ENCODE assay signal across 8 cellular contexts in the genomic region with DNA sequence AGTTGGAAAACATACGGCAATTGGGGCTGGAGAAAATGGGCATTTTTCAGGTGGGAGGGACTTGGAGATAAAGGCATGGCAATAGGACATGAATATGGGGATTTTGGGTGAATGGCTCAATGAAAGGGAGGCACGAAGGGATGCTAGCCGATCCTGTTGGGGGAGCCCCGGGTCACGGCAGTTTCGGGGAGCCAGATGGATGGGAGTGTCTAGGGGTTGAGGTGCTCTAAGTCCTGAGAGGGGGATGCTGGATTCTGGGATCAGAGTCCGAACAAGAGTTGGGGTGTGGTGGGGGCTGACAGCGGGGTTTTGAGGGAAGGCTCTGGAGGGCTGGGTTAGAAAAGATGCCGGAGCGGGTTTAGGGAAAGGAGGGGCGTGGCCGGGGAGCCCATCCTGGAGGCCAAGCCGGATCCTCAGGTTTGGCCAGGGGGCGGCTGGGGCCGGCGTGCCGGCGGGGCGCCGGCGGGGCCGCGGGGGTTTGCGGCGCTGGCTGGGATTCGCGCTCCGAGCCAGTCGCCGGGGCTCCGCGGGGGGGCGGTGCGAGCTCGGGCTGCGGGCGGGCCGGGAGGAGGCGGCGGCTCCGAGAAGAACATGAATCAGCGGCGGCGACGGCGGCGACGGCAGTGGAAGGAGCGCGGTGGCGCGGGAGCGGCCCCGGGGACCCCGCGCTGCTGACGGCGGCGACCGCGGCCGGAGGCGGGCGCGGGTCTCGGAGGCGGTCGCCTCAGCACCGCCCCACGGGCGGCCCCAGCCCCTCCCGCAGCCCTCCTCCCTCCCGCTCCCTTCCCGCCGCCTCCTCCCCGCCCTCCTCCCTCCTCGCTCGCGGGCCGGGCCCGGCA. TPM values are rescaled to one million over a fixed set of nuclear protein-coding genes. Genes with fewer than 3 reads are reported as not detected.
DNase-seq lines count a peak whose midpoint lies in the region; ATAC-seq and TF ChIP-seq lines count a peak whose summit lies in the region.

A gene (plus strand): TSS at position 813 of the 839 bp plus-strand sequence. CDS start 46 bp downstream, outside the sequence.

- no peak for TF ChIP-seq POLR2A in vagina (IDR thresholded peaks at IDR 0.05)

- peak; percentile 66 for DNase-seq in CD1c-positive myeloid dendritic cell (ENCODE audit: extremely low spot score)
- peak; percentile 69 for DNase-seq in T-helper 22 cell (ENCODE audit: low read depth)
- DNase-seq in ascending aorta (ENCODE audit: low spot score in 2 of 2), result peak in 1 of 2 donors; percentile 82
- DNase-seq in hypothalamus (lab: John Stamatoyannopoulos, UW), result peak in 45 of 51 donors; percentile 37 to 93 (median 73)
- no peak for DNase-seq in retinal pigment epithelial cell (ENCODE audit: low read depth)
- no peak for DNase-seq in vagina (ENCODE audit: extremely low spot score in 2 of 2)

- intact Hi-C loops in ascending aorta (cut with DNase I), result loop anchor here (1.0 to 10.0 kb wide), 4 partner anchors 14 to 266 kb away; a partner anchor contains a TSS
- intact Hi-C loops in vagina (cut with DNase I), result loop anchor here (10.0 kb wide), 1 partner anchor 46 kb away; no protein-coding TSS in a partner anchor

- H3K27me3 ChIP-seq in ascending aorta (no peaks in the 10 kb centered on the region), vagina (no peaks in the 10 kb centered on the region)

- H3K9me3 ChIP-seq in ascending aorta, result no peaks in the 10 kb centered on the region
- no peaks in the 10 kb centered on the region for H3K9me3 ChIP-seq in vagina

- peak; percentile 35 for ATAC-seq in HG03045 (IDR thresholded peaks at IDR 0.05; ENCODE audit: unreplicated experiment)
- ATAC-seq in HG03196 (IDR thresholded peaks at IDR 0.05; ENCODE audit: unreplicated experiment), result no peak

- peaks cover 5 to 9% of the 10 kb centered on the region in 2 donors for H3K4me1 ChIP-seq in ascending aorta
- H3K4me1 ChIP-seq in vagina, result peaks cover 27% of the 10 kb centered on the region

- TF ChIP-seq CTCF in ascending aorta (IDR thresholded peaks at IDR 0.05) (no peak), retinal pigment epithelial cell (conservative IDR thresholded peaks at IDR 0.05; ENCODE audit: low read depth, low read length) (no peak), vagina (IDR thresholded peaks at IDR 0.05) (no peak)

- H3K36me3 ChIP-seq in ascending aorta, result no peaks in the 10 kb centered on the region
- no peaks in the 10 kb centered on the region for H3K36me3 ChIP-seq in vagina

- peak within 1 kb of the TSS; percentile 31 to 67 for H3K27ac ChIP-seq in ascending aorta
- H3K27ac ChIP-seq in vagina, result peak within 1 kb of the TSS; percentile 59

- H3K4me3 ChIP-seq in ascending aorta (peak within 1 kb of the TSS; percentile 95 to 97), retinal pigment epithelial cell (ENCODE audit: low read length) (peak within 1 kb of the TSS; percentile 72), vagina (peak within 1 kb of the TSS; percentile 58 to 99)

RNA-seq across cellular contexts. Expression of the gene that starts here (rescaled TPM):
- 7.0 TPM for total RNA-seq in ascending aorta
- 13.3 TPM for total RNA-seq in vagina

Comparison
In these comparisons a context has a peak if more than half of its experiments do, and no peak if none do; other contexts are left out.
1. DNase-seq: peak in CD1c-positive myeloid dendritic cell (single experiment), T-helper 22 cell (single experiment) and hypothalamus (45 of 51); none in retinal pigment epithelial cell (single experiment) and vagina (0 of 2).
2. Peak in every context shown above with its lines, with median percentiles within 50 percentile points of each other: H3K4me3 ChIP-seq.